ENCODE assay signal across 8 cellular contexts in the genomic region with DNA sequence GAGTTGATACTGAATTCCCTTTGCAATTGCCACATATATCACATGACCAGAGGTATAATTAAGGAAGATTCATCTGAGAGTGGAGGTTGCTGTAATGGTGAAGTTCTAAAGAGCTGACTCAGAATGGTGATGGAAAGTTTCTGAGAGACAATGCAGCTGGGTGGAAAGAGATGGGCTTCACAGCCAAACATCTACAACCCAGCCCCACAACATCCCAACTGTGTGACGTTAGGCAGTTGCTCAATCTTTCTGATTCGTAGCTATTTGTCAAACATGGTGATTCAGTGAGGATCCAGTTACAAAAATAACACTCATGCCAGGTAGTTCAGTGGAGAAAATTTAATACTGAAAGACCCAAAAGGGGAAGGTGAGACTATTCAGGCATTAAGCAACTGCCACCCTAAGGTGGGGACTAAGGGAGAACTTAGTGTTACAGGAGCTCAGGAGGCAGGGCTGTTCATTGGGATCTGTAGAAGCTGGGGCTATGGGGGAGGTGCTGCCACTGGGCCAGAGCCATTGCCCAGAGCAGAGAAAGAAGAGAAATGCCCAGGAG. TPM values are rescaled to one million over a fixed set of nuclear protein-coding genes. Genes with fewer than 3 reads are reported as not detected.
DNase-seq lines count a peak whose midpoint lies in the region; ATAC-seq and TF ChIP-seq lines count a peak whose summit lies in the region.

No MANE protein-coding gene starts in this region.

- H3K9me3 Mint-ChIP-seq in type B pancreatic cell = peaks cover 6% of the 10 kb centered on the region

- H3K27ac Mint-ChIP-seq in type B pancreatic cell = peak overlapping the region; percentile 96

- H3K4me1 Mint-ChIP-seq in type B pancreatic cell (ENCODE audit: unreplicated experiment) = peaks cover 9% of the 10 kb centered on the region

- intact Hi-C loops in left cardiac atrium (cut with DNase I) = loop anchor here (5.0 to 10.0 kb wide), 2 partner anchors 169 to 197 kb away; no protein-coding TSS in a partner anchor

- peak; percentile 8 for DNase-seq in activated naive CD4-positive, alpha-beta T cell treated with Interleukin-2 at 50 U/mL for 16 hours
- no peak for DNase-seq in activated naive CD4-positive, alpha-beta T cell (lab: John Stamatoyannopoulos, UW)
- DNase-seq in RWPE2 (ENCODE audit: low spot score) (peak; percentile 72), left cardiac atrium (peak; percentile 35), type B pancreatic cell (ENCODE audit: extremely low spot score, unreplicated experiment) (no peak), GM20000 (ENCODE audit: low spot score) (no peak), activated gamma-delta T cell treated with Interleukin-2 at 50 U/mL for 16 hours (no peak)

- ATAC-seq in RWPE2 (ENCODE audit: low read depth) = peak; percentile 78
- peak; percentile 74 to 95 for ATAC-seq in left cardiac atrium
- ATAC-seq in HG03159 (IDR thresholded peaks at IDR 0.05; ENCODE audit: unreplicated experiment) = no peak

- TF ChIP-seq CTCF in RWPE2 (IDR thresholded peaks at IDR 0.05; ENCODE audit: poor library complexity, severe bottlenecking) (no peak), type B pancreatic cell (conservative IDR thresholded peaks at IDR 0.05) (no peak), GM20000 (IDR thresholded peaks at IDR 0.05; ENCODE audit: extremely low read depth, missing control alignments) (no peak)

- H3K4me3 ChIP-seq in RWPE2 (ENCODE audit: severe bottlenecking) = no peak overlapping the region

- H3K27me3 Mint-ChIP-seq in type B pancreatic cell = no peaks in the 10 kb centered on the region

- peak overlapping the region; percentile 63 for H3K4me3 Mint-ChIP-seq in type B pancreatic cell

- no peaks in the 10 kb centered on the region for H3K27me3 ChIP-seq in RWPE2 (ENCODE audit: insufficient read depth, poor library complexity, severe bottlenecking)

- no peaks in the 10 kb centered on the region for H3K9me3 ChIP-seq in RWPE2 (ENCODE audit: severe bottlenecking)

- peaks cover 41% of the 10 kb centered on the region for H3K4me1 ChIP-seq in RWPE2 (ENCODE audit: insufficient read depth, poor library complexity, severe bottlenecking)

- H3K36me3 ChIP-seq in RWPE2 (ENCODE audit: low read depth) = no peaks in the 10 kb centered on the region

- peaks cover 4% of the 10 kb centered on the region for H3K36me3 Mint-ChIP-seq in type B pancreatic cell

- H3K27ac ChIP-seq in RWPE2 (ENCODE audit: poor library complexity, severe bottlenecking) = peak overlapping the region; percentile 91

RNA-seq across cellular contexts. Expression of gene AFF1, which starts 6.9 kb away (rescaled TPM):
- total RNA-seq in left cardiac atrium (10 to 100 TPM; 68.1 to 78.4 TPM), type B pancreatic cell (ENCODE audit: low replicate concordance) (39.7 and 55.8 TPM in 2 replicates)

RNA-seq across cellular contexts. Expression of gene C4orf36, which starts 35.7 kb away (rescaled TPM):
- total RNA-seq in left cardiac atrium (under 1 TPM in 1 of 2 donors, not detected in 1; 0.44 TPM), type B pancreatic cell (ENCODE audit: low replicate concordance) (1.3 and 2.5 TPM in 2 replicates)

Comparison
In these comparisons a context has a peak if more than half of its experiments do, and no peak if none do; other contexts are left out.
1. DNase-seq: peak in activated naive CD4-positive, alpha-beta T cell treated with Interleukin-2 at 50 U/mL for 16 hours (single experiment), RWPE2 (single experiment) and left cardiac atrium (single experiment); none in activated naive CD4-positive, alpha-beta T cell (0 of 4), type B pancreatic cell (single experiment), GM20000 (single experiment) and activated gamma-delta T cell treated with Interleukin-2 at 50 U/mL for 16 hours (single experiment).